In the genomic region with DNA sequence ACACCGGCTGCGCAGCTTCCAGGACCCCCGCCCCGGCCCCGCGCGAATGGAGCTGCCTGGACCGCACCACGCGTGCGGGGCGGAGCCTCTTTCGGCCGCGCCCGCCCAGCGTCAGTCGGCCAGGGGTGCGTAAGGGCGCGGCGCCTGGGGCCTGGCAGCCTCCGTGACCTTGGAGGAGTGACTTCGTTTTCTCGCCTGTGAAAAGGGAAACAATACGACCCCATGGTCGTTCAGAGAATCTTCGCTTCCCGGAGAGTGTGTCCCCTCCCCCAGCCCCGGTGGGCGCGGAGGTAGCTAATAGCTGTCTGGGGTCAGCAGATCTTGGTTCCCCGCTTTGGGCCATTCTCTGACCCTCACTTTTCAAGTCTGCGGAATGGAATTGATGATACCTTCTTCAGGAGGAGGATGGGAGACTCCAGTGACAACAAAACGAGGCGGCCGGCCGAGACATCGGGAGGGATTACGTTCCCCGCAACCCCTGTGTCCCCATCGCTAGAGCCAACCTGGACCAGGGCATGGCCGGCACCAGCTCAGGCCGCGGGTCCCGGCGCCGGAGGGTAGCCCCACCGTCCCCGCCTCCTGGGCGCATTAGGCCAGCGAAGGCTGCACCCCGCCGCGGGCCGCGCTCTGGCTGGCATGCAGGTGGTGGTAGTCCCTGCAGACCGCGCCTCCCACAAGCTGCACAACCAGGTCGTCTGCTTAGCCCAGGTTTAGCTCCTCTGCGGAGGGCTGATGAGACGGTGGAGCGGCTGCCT, we compare ENCODE assay signal across 8 cellular contexts. TPM values are rescaled to one million over a fixed set of nuclear protein-coding genes. Genes with fewer than 3 reads are reported as not detected.
DNase-seq lines count a peak whose midpoint lies in the region; ATAC-seq and TF ChIP-seq lines count a peak whose summit lies in the region.

No MANE protein-coding gene starts in this region.

- peak overlapping the region; percentile 94 for H3K4me3 Mint-ChIP-seq in activated CD8-positive, alpha-beta T cell treated with anti-CD3 and anti-CD28 coated beads, Interleukin-2, amount 10 ng/mL, durations not matched to agents 7 days and 5 days
- peak overlapping the region; percentile 94 for H3K4me3 Mint-ChIP-seq in stimulated activated naive CD8-positive, alpha-beta T cell treated with anti-CD3 and anti-CD28 coated beads, Interleukin-15, Interleukin-2, amounts not matched to agents 100 ng/mL and 50 ng/mL, for 24 hours

- H3K9me3 Mint-ChIP-seq in activated CD8-positive, alpha-beta T cell treated with anti-CD3 and anti-CD28 coated beads, Interleukin-2, amount 10 ng/mL, durations not matched to agents 7 days and 5 days (ENCODE audit: insufficient read depth) = no peaks in the 10 kb centered on the region
- H3K9me3 Mint-ChIP-seq in stimulated activated naive CD8-positive, alpha-beta T cell treated with anti-CD3 and anti-CD28 coated beads, Interleukin-15, Interleukin-2, amounts not matched to agents 100 ng/mL and 50 ng/mL, for 24 hours = no peaks in the 10 kb centered on the region

- H3K9me3 ChIP-seq in endocrine pancreas (ENCODE audit: control insufficient read depth, low read length) (no peaks in the 10 kb centered on the region), mononuclear cell (ENCODE audit: low read depth, low read length) (no peaks in the 10 kb centered on the region)

- TF ChIP-seq CTCF in AG10803 (conservative IDR thresholded peaks at IDR 0.05; ENCODE audit: low read length) = no peak

- peak overlapping the region; percentile 92 for H3K27ac Mint-ChIP-seq in activated CD8-positive, alpha-beta T cell treated with anti-CD3 and anti-CD28 coated beads, Interleukin-2, amount 10 ng/mL, durations not matched to agents 7 days and 5 days
- H3K27ac Mint-ChIP-seq in stimulated activated naive CD8-positive, alpha-beta T cell treated with anti-CD3 and anti-CD28 coated beads, Interleukin-15, Interleukin-2, amounts not matched to agents 100 ng/mL and 50 ng/mL, for 24 hours = peak overlapping the region; percentile 95

- no peaks in the 10 kb centered on the region for H3K27me3 Mint-ChIP-seq in activated CD8-positive, alpha-beta T cell treated with anti-CD3 and anti-CD28 coated beads, Interleukin-2, amount 10 ng/mL, durations not matched to agents 7 days and 5 days (ENCODE audit: low read depth)
- no peaks in the 10 kb centered on the region for H3K27me3 Mint-ChIP-seq in stimulated activated naive CD8-positive, alpha-beta T cell treated with anti-CD3 and anti-CD28 coated beads, Interleukin-15, Interleukin-2, amounts not matched to agents 100 ng/mL and 50 ng/mL, for 24 hours

- POLR2A ChIA-PET in activated CD8-positive, alpha-beta T cell treated with anti-CD3 and anti-CD28 coated beads, Interleukin-2, amount 10 ng/mL, durations not matched to agents 7 days and 5 days (lab: Charles Lee) = interaction anchor here (0.8 to 3.2 kb wide), 9 partner anchors 9 to 821 kb away, joined by 3 to 35 read pairs (median 12); partner anchors contain the start of genes CLTB and FAF2

- ATAC-seq in GM19035 (IDR thresholded peaks at IDR 0.05; ENCODE audit: unreplicated experiment) (peak; percentile 75), HG03342 (IDR thresholded peaks at IDR 0.05; ENCODE audit: unreplicated experiment) (peak; percentile 64)
- ATAC-seq in activated CD8-positive, alpha-beta T cell treated with anti-CD3 and anti-CD28 coated beads, Interleukin-2, amount 10 ng/mL, durations not matched to agents 7 days and 5 days = peak; percentile 77

- H3K27me3 ChIP-seq in endocrine pancreas (ENCODE audit: control insufficient read depth, insufficient read depth, low read length) = no peaks in the 10 kb centered on the region
- no peaks in the 10 kb centered on the region for H3K27me3 ChIP-seq in mononuclear cell (ENCODE audit: insufficient read depth, low read length)

- H3K36me3 ChIP-seq in endocrine pancreas (ENCODE audit: control insufficient read depth, insufficient read depth, low read length) = no peaks in the 10 kb centered on the region

- DNase-seq in AG10803 (ENCODE audit: low read depth) (peak; percentile 25), NCI-H774 (lab: John Stamatoyannopoulos, UW) (peak; percentile 50)
- peak; percentile 82 for DNase-seq in activated CD8-positive, alpha-beta T cell treated with anti-CD3 and anti-CD28 coated beads, Interleukin-2, amount 10 ng/mL, durations not matched to agents 7 days and 5 days

- peak overlapping the region; percentile 92 for H3K9ac ChIP-seq in endocrine pancreas (ENCODE audit: control insufficient read depth, insufficient read depth, low read length)

- peaks cover 66% of the 10 kb centered on the region for H3K4me1 Mint-ChIP-seq in activated CD8-positive, alpha-beta T cell treated with anti-CD3 and anti-CD28 coated beads, Interleukin-2, amount 10 ng/mL, durations not matched to agents 7 days and 5 days (ENCODE audit: low read depth)
- H3K4me1 Mint-ChIP-seq in stimulated activated naive CD8-positive, alpha-beta T cell treated with anti-CD3 and anti-CD28 coated beads, Interleukin-15, Interleukin-2, amounts not matched to agents 100 ng/mL and 50 ng/mL, for 24 hours (ENCODE audit: low read depth) = peaks cover 62% of the 10 kb centered on the region

- CTCF ChIA-PET in activated CD8-positive, alpha-beta T cell treated with anti-CD3 and anti-CD28 coated beads, Interleukin-2, amount 10 ng/mL, durations not matched to agents 7 days and 5 days (lab: Charles Lee) = interaction anchor here (0.7 to 4.7 kb wide), 16 partner anchors 10 to 155 kb away, joined by 3 to 39 read pairs (median 4); partner anchors contain the start of genes FAF2, HIGD2A and NOP16

- H3K4me1 ChIP-seq in endocrine pancreas (ENCODE audit: control insufficient read depth, insufficient read depth, low read length) = peaks cover 5% of the 10 kb centered on the region
- H3K4me1 ChIP-seq in mononuclear cell (ENCODE audit: insufficient read depth, low read length) = peaks cover 79% of the 10 kb centered on the region

- peak overlapping the region; percentile 67 for H3K4me3 ChIP-seq in AG10803 (ENCODE audit: low read length)
- H3K4me3 ChIP-seq in endocrine pancreas (ENCODE audit: control insufficient read depth, insufficient read depth, low read length) = peak overlapping the region; percentile 48
- H3K4me3 ChIP-seq in mononuclear cell (ENCODE audit: low read length) = peak overlapping the region; percentile 59

- H3K36me3 Mint-ChIP-seq in activated CD8-positive, alpha-beta T cell treated with anti-CD3 and anti-CD28 coated beads, Interleukin-2, amount 10 ng/mL, durations not matched to agents 7 days and 5 days (ENCODE audit: low read depth) = peaks cover 23% of the 10 kb centered on the region
- no peaks in the 10 kb centered on the region for H3K36me3 Mint-ChIP-seq in stimulated activated naive CD8-positive, alpha-beta T cell treated with anti-CD3 and anti-CD28 coated beads, Interleukin-15, Interleukin-2, amounts not matched to agents 100 ng/mL and 50 ng/mL, for 24 hours (ENCODE audit: low read depth)

RNA-seq across cellular contexts. Expression of gene CDHR2, which starts 5.5 kb away (rescaled TPM):
- 1 to 10 TPM; 2.1 to 2.2 TPM for total RNA-seq in activated CD8-positive, alpha-beta T cell treated with anti-CD3 and anti-CD28 coated beads, Interleukin-2, amount 10 ng/mL, durations not matched to agents 7 days and 5 days
- 0.10 TPM for total RNA-seq in mononuclear cell

RNA-seq across cellular contexts. Expression of gene RNF44, which starts 6.4 kb away (rescaled TPM):
- total RNA-seq in activated CD8-positive, alpha-beta T cell treated with anti-CD3 and anti-CD28 coated beads, Interleukin-2, amount 10 ng/mL, durations not matched to agents 7 days and 5 days = 10 to 100 TPM; 88.3 to 92.7 TPM
- total RNA-seq in mononuclear cell = 24.9 TPM

Comparison
In these comparisons a context has a peak if more than half of its experiments do, and no peak if none do; other contexts are left out.
1. Peak in every context shown above with its lines: DNase-seq, ATAC-seq and H3K4me3 ChIP-seq.
2. DNase-seq: peak in every context shown above with its lines; median percentile 82 in activated CD8-positive, alpha-beta T cell treated with anti-CD3 and anti-CD28 coated beads, Interleukin-2, amount 10 ng/mL, durations not matched to agents 7 days and 5 days; 50 in NCI-H774; 25 in AG10803.